ENCODE assay signal across 9 cellular contexts in the genomic region with DNA sequence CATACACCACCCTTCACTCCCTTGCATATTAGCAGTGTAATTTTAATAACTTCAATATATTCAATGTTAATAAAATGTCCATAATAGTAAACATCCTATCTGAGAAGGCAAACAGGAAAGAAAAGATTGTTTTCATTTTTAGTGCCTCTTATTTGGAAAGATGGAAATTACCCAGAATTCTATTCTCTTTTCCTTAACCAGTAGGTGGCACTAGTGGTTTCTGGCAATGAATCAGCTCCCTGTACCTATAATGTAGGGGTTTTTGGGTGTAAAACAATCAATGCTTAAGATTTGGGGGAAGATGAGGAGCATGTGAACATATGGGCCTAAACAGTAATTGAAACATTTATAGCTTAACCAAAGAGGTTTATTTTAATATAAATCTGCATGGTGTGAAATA. TPM values are rescaled to one million over a fixed set of nuclear protein-coding genes. Genes with fewer than 3 reads are reported as not detected.
DNase-seq lines count a peak whose midpoint lies in the region; ATAC-seq and TF ChIP-seq lines count a peak whose summit lies in the region.
"Had no signal": no experiment of that assay in that cellular context is flagged by ENCODE, and none has a peak within 500 bp of the region (broad histone marks: within the 10 kb centered on the region; RNA-seq: fewer than 3 reads in every experiment).

No MANE protein-coding gene starts in this region.

- H3K4me1 Mint-ChIP-seq in endodermal cell: peaks cover 22% of the 10 kb centered on the region
- no peaks in the 10 kb centered on the region for H3K4me1 Mint-ChIP-seq in activated T-helper 17 cell treated with anti-CD3 and anti-CD28 coated beads, Interleukin-2, amount 50 U/mL, for 72 hours

- intact Hi-C loops in gastrocnemius medialis (cut with DNase I; ENCODE audit: low total_unique reads): loop anchor here (1.0 to 10.0 kb wide), 2 partner anchors 277 to 623 kb away; a partner anchor contains a TSS

- no peak overlapping the region for H3K4me3 Mint-ChIP-seq in endodermal cell
- H3K4me3 Mint-ChIP-seq in activated T-helper 17 cell treated with anti-CD3 and anti-CD28 coated beads, Interleukin-2, amount 50 U/mL, for 72 hours: no peak overlapping the region

- peaks cover 4% of the 10 kb centered on the region for H3K4me1 ChIP-seq in endodermal cell (ENCODE audit: control insufficient read depth, insufficient read depth, low read length)
- H3K4me1 ChIP-seq in gastrocnemius medialis: peaks cover 3 to 4% of the 10 kb centered on the region in 2 donors

- H3K4me3 ChIP-seq in endodermal cell (ENCODE audit: low read length) (no peak overlapping the region), gastrocnemius medialis (no peak overlapping the region)

- H3K27me3 Mint-ChIP-seq in endodermal cell (ENCODE audit: insufficient read depth): peaks cover 8% of the 10 kb centered on the region
- peaks cover 13% of the 10 kb centered on the region for H3K27me3 Mint-ChIP-seq in activated T-helper 17 cell treated with anti-CD3 and anti-CD28 coated beads, Interleukin-2, amount 50 U/mL, for 72 hours

- no peak for TF ChIP-seq POLR2A in gastrocnemius medialis (IDR thresholded peaks at IDR 0.05)

- peak; percentile 84 for TF ChIP-seq CTCF in endodermal cell (conservative IDR thresholded peaks at IDR 0.05)
- TF ChIP-seq CTCF in gastrocnemius medialis (IDR thresholded peaks at IDR 0.05 in 4 of 5, conservative IDR thresholded peaks at IDR 0.05 in 1 of 5): peak; percentile 31 to 66 (median 40)

- H3K36me3 ChIP-seq in endodermal cell (ENCODE audit: control insufficient read depth, insufficient read depth, low read length) (no peaks in the 10 kb centered on the region), gastrocnemius medialis (no peaks in the 10 kb centered on the region)

- no peak overlapping the region for H3K27ac Mint-ChIP-seq in endodermal cell
- H3K27ac Mint-ChIP-seq in activated T-helper 17 cell treated with anti-CD3 and anti-CD28 coated beads, Interleukin-2, amount 50 U/mL, for 72 hours: no peak overlapping the region

- ATAC-seq in gastrocnemius medialis (no peak), HG03354 (IDR thresholded peaks at IDR 0.05; ENCODE audit: poor library complexity, severe bottlenecking, unreplicated experiment) (no peak)
- no peak for ATAC-seq in activated T-helper 17 cell treated with anti-CD3 and anti-CD28 coated beads, Interleukin-2, amount 50 U/mL, for 72 hours (replicated peaks)

- no peaks in the 10 kb centered on the region for H3K36me3 Mint-ChIP-seq in endodermal cell (ENCODE audit: low read depth)
- no peaks in the 10 kb centered on the region for H3K36me3 Mint-ChIP-seq in activated T-helper 17 cell treated with anti-CD3 and anti-CD28 coated beads, Interleukin-2, amount 50 U/mL, for 72 hours (ENCODE audit: low read depth)

- H3K9me3 Mint-ChIP-seq in endodermal cell: peaks cover 2% of the 10 kb centered on the region
- H3K9me3 Mint-ChIP-seq in activated T-helper 17 cell treated with anti-CD3 and anti-CD28 coated beads, Interleukin-2, amount 50 U/mL, for 72 hours: no peaks in the 10 kb centered on the region

- no peak overlapping the region for H3K9ac ChIP-seq in endodermal cell (ENCODE audit: extremely low read depth, low read length, poor library complexity, severe bottlenecking)

- in situ Hi-C loops in gastrocnemius medialis (cut with MboI; ENCODE audit: low sequenced_read_pairs in 4 of 4): loop anchor here in 3 of 4 donors (25.0 kb wide), 2 partner anchors 276 to 524 kb away; no protein-coding TSS in a partner anchor

- H3K9me3 ChIP-seq in endodermal cell (ENCODE audit: control insufficient read depth, low read length) (no peaks in the 10 kb centered on the region), gastrocnemius medialis (no peaks in the 10 kb centered on the region)

- no peaks in the 10 kb centered on the region for H3K27me3 ChIP-seq in endodermal cell (ENCODE audit: control insufficient read depth, insufficient read depth, low read length, poor library complexity, severe bottlenecking)
- H3K27me3 ChIP-seq in gastrocnemius medialis: no peaks in the 10 kb centered on the region

- peak in 2 of 3 experiments; percentile 9 to 42 for DNase-seq in NCI-H1417 (lab: John Stamatoyannopoulos, UW)
- DNase-seq in NCI-H1417 treated with DMSO at 0.1 percent for 48 hours (lab: John Stamatoyannopoulos, UW): no peak
- DNase-seq in NCI-H1048 (lab: John Stamatoyannopoulos, UW): peak; percentile 6
- DNase-seq in endodermal cell: no peak
- no peak for DNase-seq in gastrocnemius medialis
- no peak for DNase-seq in stimulated activated naive CD4-positive, alpha-beta T cell treated with Interleukin-2 at 50 U/mL for 16 hours (lab: John Stamatoyannopoulos, UW)

- H3K27ac ChIP-seq in endodermal cell (ENCODE audit: low read depth, low read length) (no peak overlapping the region), gastrocnemius medialis (no peak overlapping the region)

RNA-seq across cellular contexts. Expression of a gene that starts 5.7 kb away (rescaled TPM):
- total RNA-seq in endodermal cell (10 to 100 TPM; 23.6 to 48.7 TPM), gastrocnemius medialis (1 to 10 TPM in 3 of 4 donors, under 1 TPM in 1; 0.97 to 5.9 (median 2.7) TPM)
- polyA plus RNA-seq in endodermal cell (2013, experiment 1 of 2): 58.9 TPM
- 45.9 TPM for polyA plus RNA-seq in endodermal cell (2013, experiment 2 of 2)
- not detected for total RNA-seq in activated T-helper 17 cell treated with anti-CD3 and anti-CD28 coated beads, Interleukin-2, amount 50 U/mL, for 72 hours
- total RNA-seq: T-helper 2 cell treated with Interferon-gamma antibody and Interleukin-4, amounts not matched to agents 100 ng/mL and 5 ng/mL, for 36 hours had no signal

Comparison
In these comparisons a context has a peak if more than half of its experiments do, and no peak if none do; other contexts are left out.
1. DNase-seq: peak in NCI-H1417 (2 of 3) and NCI-H1048 (single experiment); none in NCI-H1417 treated with DMSO at 0.1 percent for 48 hours (single experiment), endodermal cell (single experiment), gastrocnemius medialis (0 of 2) and stimulated activated naive CD4-positive, alpha-beta T cell treated with Interleukin-2 at 50 U/mL for 16 hours (single experiment).